23 cellular contexts compared by ENCODE assay signal in the genomic region with DNA sequence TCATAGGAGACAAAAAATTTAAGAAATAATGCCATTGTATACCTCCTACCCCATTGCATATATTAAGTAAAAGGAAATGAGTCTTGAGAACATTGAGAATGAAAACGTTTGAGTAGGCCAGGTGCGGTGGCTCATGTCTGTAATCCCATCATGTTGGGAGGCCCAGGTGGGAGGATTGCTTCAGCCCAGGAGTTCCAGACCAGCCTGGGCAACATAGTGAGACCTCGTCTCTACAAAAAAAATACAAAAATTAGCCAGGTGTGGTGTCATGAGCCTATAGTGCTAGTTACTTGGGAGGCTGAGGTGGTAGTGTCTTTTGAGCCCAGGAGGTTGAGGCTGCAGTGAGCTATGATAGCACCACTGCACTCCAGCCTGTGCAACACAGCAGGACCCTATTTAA.
DNase-seq lines count a peak whose midpoint lies in the region; ATAC-seq lines count a peak whose summit lies in the region.
"Had no signal": no experiment of that assay in that cellular context is flagged by ENCODE, and none has a peak within 500 bp of the region (broad histone marks: within the 10 kb centered on the region; RNA-seq: fewer than 3 reads in every experiment).

No MANE protein-coding gene starts in this region.

- H3K27me3 Mint-ChIP-seq in activated naive CD4-positive, alpha-beta T cell treated with anti-CD3 and anti-CD28 coated beads, Interleukin-2, amount 50 U/mL, for 24 hours = no peaks in the 10 kb centered on the region
- H3K27me3 Mint-ChIP-seq in IgD-negative memory B cell = no peaks in the 10 kb centered on the region
- no peaks in the 10 kb centered on the region for H3K27me3 Mint-ChIP-seq in effector memory CD8-positive, alpha-beta T cell
- H3K27me3 Mint-ChIP-seq in stimulated activated memory B cell treated with anti-CD40 and anti-IgM and Interleukin-4, amounts not matched to agents 10 μg/mL and 1 μg/mL and 100 μg/mL, for 72 hours = no peaks in the 10 kb centered on the region
- H3K27me3 Mint-ChIP-seq: stimulated activated naive CD8-positive, alpha-beta T cell treated with anti-CD3 and anti-CD28 coated beads, Interleukin-15, amount 100 ng/mL, for 72 hours had no signal

- H3K27ac Mint-ChIP-seq in activated naive CD4-positive, alpha-beta T cell treated with anti-CD3 and anti-CD28 coated beads, Interleukin-2, amount 50 U/mL, for 24 hours = peak overlapping the region; percentile 49
- H3K27ac Mint-ChIP-seq in IgD-negative memory B cell = peak overlapping the region; percentile 63 to 80 (median 75)
- H3K27ac Mint-ChIP-seq in effector memory CD8-positive, alpha-beta T cell = peak overlapping the region; percentile 21 to 44
- H3K27ac Mint-ChIP-seq in stimulated activated memory B cell treated with anti-CD40 and anti-IgM and Interleukin-4, amounts not matched to agents 10 μg/mL and 1 μg/mL and 100 μg/mL, for 72 hours = peak overlapping the region; percentile 62

- H3K4me3 Mint-ChIP-seq in activated naive CD4-positive, alpha-beta T cell treated with anti-CD3 and anti-CD28 coated beads, Interleukin-2, amount 50 U/mL, for 24 hours = no peak overlapping the region
- H3K4me3 Mint-ChIP-seq in IgD-negative memory B cell = peak overlapping the region in 2 of 4 donors; percentile 6 to 76
- H3K4me3 Mint-ChIP-seq in effector memory CD8-positive, alpha-beta T cell = no peak overlapping the region
- H3K4me3 Mint-ChIP-seq in stimulated activated memory B cell treated with anti-CD40 and anti-IgM and Interleukin-4, amounts not matched to agents 10 μg/mL and 1 μg/mL and 100 μg/mL, for 72 hours = no peak overlapping the region
- H3K4me3 Mint-ChIP-seq: activated T-cell treated with anti-CD3 and anti-CD28 coated beads, Interleukin-2, amount 50 U/mL, for 4 hours; stimulated activated naive CD8-positive, alpha-beta T cell treated with anti-CD3 and anti-CD28 coated beads, Interleukin-15, amount 100 ng/mL, for 72 hours had no signal

- peaks cover 76% of the 10 kb centered on the region for H3K4me1 Mint-ChIP-seq in activated naive CD4-positive, alpha-beta T cell treated with anti-CD3 and anti-CD28 coated beads, Interleukin-2, amount 50 U/mL, for 24 hours
- peaks cover 60 to 67% (median 67%) of the 10 kb centered on the region in 3 donors for H3K4me1 Mint-ChIP-seq in IgD-negative memory B cell
- peaks cover 58 to 69% of the 10 kb centered on the region in 2 donors for H3K4me1 Mint-ChIP-seq in effector memory CD8-positive, alpha-beta T cell (ENCODE audit: low read depth in 2 of 2)
- peaks cover 96% of the 10 kb centered on the region for H3K4me1 Mint-ChIP-seq in stimulated activated memory B cell treated with anti-CD40 and anti-IgM and Interleukin-4, amounts not matched to agents 10 μg/mL and 1 μg/mL and 100 μg/mL, for 72 hours

- no peaks in the 10 kb centered on the region for H3K9me3 Mint-ChIP-seq in activated naive CD4-positive, alpha-beta T cell treated with anti-CD3 and anti-CD28 coated beads, Interleukin-2, amount 50 U/mL, for 24 hours
- H3K9me3 Mint-ChIP-seq in IgD-negative memory B cell = no peaks in the 10 kb centered on the region
- no peaks in the 10 kb centered on the region for H3K9me3 Mint-ChIP-seq in effector memory CD8-positive, alpha-beta T cell
- H3K9me3 Mint-ChIP-seq in stimulated activated memory B cell treated with anti-CD40 and anti-IgM and Interleukin-4, amounts not matched to agents 10 μg/mL and 1 μg/mL and 100 μg/mL, for 72 hours = no peaks in the 10 kb centered on the region
- H3K9me3 Mint-ChIP-seq: activated T-cell treated with anti-CD3 and anti-CD28 coated beads, Interleukin-2, amount 50 U/mL, for 4 hours; stimulated activated naive CD8-positive, alpha-beta T cell treated with anti-CD3 and anti-CD28 coated beads, Interleukin-15, amount 100 ng/mL, for 72 hours had no signal

- DNase-seq in activated naive CD4-positive, alpha-beta T cell treated with anti-CD3 and anti-CD28 coated beads, Interleukin-2, amount 50 U/mL, for 16 hours = no peak
- no peak for DNase-seq in effector memory CD8-positive, alpha-beta T cell
- DNase-seq in NCI-H128 (lab: John Stamatoyannopoulos, UW; ENCODE audit: unreplicated experiment) = no peak
- DNase-seq: activated CD8-positive, alpha-beta memory T cell treated with anti-CD3 and anti-CD28 coated beads for 24 hours; activated naive CD4-positive, alpha-beta T cell treated with Interleukin-2 at 50 U/mL for 16 hours; activated T-cell treated with anti-CD3 and anti-CD28 coated beads, Interleukin-2, amount 50 U/mL, for 4 hours; AML-193; amygdala; dermis blood vessel endothelial cell; heart right ventricle; left ventricle myocardium inferior; MM.1S; mucosa of descending colon; NCI-H1694 treated with DMSO at 0.1 percent for 48 hours; stimulated activated CD4-positive, alpha-beta T cell treated with anti-CD3 and anti-CD28 coated beads, Interleukin-2, amount 100 ng/mL, for 48 hours; stimulated activated naive CD8-positive, alpha-beta T cell treated with anti-CD3 and anti-CD28 coated beads, Interleukin-15, amount 100 ng/mL, for 72 hours; tibial artery had no signal

- H3K36me3 Mint-ChIP-seq in activated naive CD4-positive, alpha-beta T cell treated with anti-CD3 and anti-CD28 coated beads, Interleukin-2, amount 50 U/mL, for 24 hours = peaks cover 9% of the 10 kb centered on the region
- H3K36me3 Mint-ChIP-seq in IgD-negative memory B cell = peaks cover 2% of the 10 kb centered on the region
- H3K36me3 Mint-ChIP-seq in effector memory CD8-positive, alpha-beta T cell (ENCODE audit: insufficient read depth) = peaks cover 14% of the 10 kb centered on the region
- H3K36me3 Mint-ChIP-seq in stimulated activated memory B cell treated with anti-CD40 and anti-IgM and Interleukin-4, amounts not matched to agents 10 μg/mL and 1 μg/mL and 100 μg/mL, for 72 hours = peaks cover 35% of the 10 kb centered on the region

- ATAC-seq in effector memory CD8-positive, alpha-beta T cell (replicated peaks) = no peak
- ATAC-seq in stimulated activated memory B cell treated with anti-CD40 and anti-IgM and Interleukin-4, amounts not matched to agents 10 μg/mL and 1 μg/mL and 100 μg/mL, for 72 hours = no peak
- no peak for ATAC-seq in HG03039 (IDR thresholded peaks at IDR 0.05; ENCODE audit: unreplicated experiment)
- ATAC-seq in GM21528 (IDR thresholded peaks at IDR 0.05; ENCODE audit: low FRiP score, unreplicated experiment) = no peak
- ATAC-seq: activated T-cell treated with anti-CD3 and anti-CD28 coated beads, Interleukin-2, amount 50 U/mL, for 4 hours; K562; mucosa of descending colon; stimulated activated naive CD8-positive, alpha-beta T cell treated with anti-CD3 and anti-CD28 coated beads, Interleukin-15, amount 100 ng/mL, for 72 hours had no signal
